In genomic region chr10:120607710-120608703, GRCh38 we compare ENCODE assay signal across 1 cellular context.
TF ChIP-seq lines count a peak whose summit lies in the region.

No MANE protein-coding gene starts in this region.

TF ChIP-seq in GM12878, 131 proteins besides CTCF, POLR2A, EP300 and RAD21 (continued from another document and continues in another):
- TF ChIP-seq E2F8 (IDR thresholded peaks at IDR 0.05; ENCODE audit: low read depth, partially characterized antibody) (no peak), SREBF1 (IDR thresholded peaks at IDR 0.05; ENCODE audit: low read length) (peak; percentile 58; the same call in 1 of the 2 replicates), EGR1 (IDR thresholded peaks at IDR 0.05; ENCODE audit: borderline replicate concordance in 1 of 2, low read depth in 2 of 2, low read length in 2 of 2) (no peak), EED (IDR thresholded peaks at IDR 0.05; ENCODE audit: low read depth) (no peak), BCL3 (IDR thresholded peaks at IDR 0.05; ENCODE audit: borderline replicate concordance, insufficient read depth, low read depth, low read length, poor library complexity, severe bottlenecking) (no peak), MAX (IDR thresholded peaks at IDR 0.05; ENCODE audit: low read depth, low read length) (no peak), SPI1 (IDR thresholded peaks at IDR 0.05; ENCODE audit: borderline replicate concordance, insufficient read depth, low read depth, low read length) (no peak), GABPA (IDR thresholded peaks at IDR 0.05; ENCODE audit: low read depth) (peak; percentile 52; the same call in 1 of the 2 replicates), NR2C1 (IDR thresholded peaks at IDR 0.05) (no peak), RELA (IDR thresholded peaks at IDR 0.05; ENCODE audit: borderline replicate concordance, partially characterized antibody) (no peak), PKNOX1 (IDR thresholded peaks at IDR 0.05) (0 out of 2 replicates have a peak, but pooled peaks have one; percentile 6), RAD51 (IDR thresholded peaks at IDR 0.05) (peak; percentile 32; the same call in 1 of the 2 replicates), ZNF217 (IDR thresholded peaks at IDR 0.05) (peak; percentile 98), E4F1 (IDR thresholded peaks at IDR 0.05; ENCODE audit: borderline replicate concordance, partially characterized antibody) (no peak), NFXL1 (IDR thresholded peaks at IDR 0.05; ENCODE audit: borderline replicate concordance) (no peak), NRF1 (conservative IDR thresholded peaks at IDR 0.05; ENCODE audit: low read depth, low read length) (no peak), REST (IDR thresholded peaks at IDR 0.05; ENCODE audit: low read depth, low read length) (no peak), SRF (IDR thresholded peaks at IDR 0.05; ENCODE audit: low read depth in 2 of 2, low read length in 2 of 2) (0 out of 4 replicates have a peak, but pooled peaks of 1 of the 2 experiments have one; percentile 16), IRF4 (IDR thresholded peaks at IDR 0.05; ENCODE audit: low read depth, low read length) (peak; percentile 73), KDM1A (IDR thresholded peaks at IDR 0.05; ENCODE audit: borderline replicate concordance) (no peak), IKZF2 (IDR thresholded peaks at IDR 0.05) (no peak), POLR2AphosphoS5 (IDR thresholded peaks at IDR 0.05; ENCODE audit: low read length) (no peak), ZNF622 (IDR thresholded peaks at IDR 0.05) (no peak), SKIL (IDR thresholded peaks at IDR 0.05; ENCODE audit: low read depth, poor library complexity, severe bottlenecking) (peak; percentile 67), KLF5 (IDR thresholded peaks at IDR 0.05; ENCODE audit: partially characterized antibody) (no peak), RFX5 (IDR thresholded peaks at IDR 0.05; ENCODE audit: low read depth, low read length) (no peak), MEF2A (IDR thresholded peaks at IDR 0.05; ENCODE audit: insufficient read depth, low read depth, low read length) (no peak), SMARCA5 (IDR thresholded peaks at IDR 0.05) (no peak), CEBPZ (IDR thresholded peaks at IDR 0.05; ENCODE audit: low read depth, low read length) (no peak), TCF7 (IDR thresholded peaks at IDR 0.05; ENCODE audit: borderline replicate concordance) (no peak), LARP7 (IDR thresholded peaks at IDR 0.05) (no peak), SP1 (IDR thresholded peaks at IDR 0.05; ENCODE audit: low read depth, low read length) (no peak), PML (IDR thresholded peaks at IDR 0.05; ENCODE audit: low read length) (no peak), MTA3 (IDR thresholded peaks at IDR 0.05; ENCODE audit: borderline replicate concordance, low read length) (0 out of 2 replicates have a peak, but pooled peaks have one; percentile 44), CBX3 (IDR thresholded peaks at IDR 0.05; ENCODE audit: borderline replicate concordance, low read depth) (no peak), NKRF (conservative IDR thresholded peaks at IDR 0.05) (no peak), BHLHE40 (IDR thresholded peaks at IDR 0.05; ENCODE audit: borderline replicate concordance in 1 of 2, low read depth in 2 of 2, low read length in 1 of 2) (peak; percentile 67 to 85), CREB1 (IDR thresholded peaks at IDR 0.05; ENCODE audit: low read depth) (no peak), SIX5 (IDR thresholded peaks at IDR 0.05; ENCODE audit: low read depth, low read length, severe bottlenecking) (no peak), ZBED1 (IDR thresholded peaks at IDR 0.05; ENCODE audit: borderline replicate concordance) (no peak)
